ENCODE assay signal across 20 cellular contexts in genomic region chr3:23864954-23865353, GRCh38. TPM values are rescaled to one million over a fixed set of nuclear protein-coding genes. Genes with fewer than 3 reads are reported as not detected.
DNase-seq lines count a peak whose midpoint lies in the region; ATAC-seq and TF ChIP-seq lines count a peak whose summit lies in the region.
"Had no signal": no experiment of that assay in that cellular context is flagged by ENCODE, and none has a peak within 500 bp of the region (broad histone marks: within the 10 kb centered on the region; RNA-seq: fewer than 3 reads in every experiment).

No MANE protein-coding gene starts in this region.

- H3K9ac ChIP-seq in endodermal cell (ENCODE audit: extremely low read depth, low read length, poor library complexity, severe bottlenecking) (no peak overlapping the region), mesenchymal stem cell (ENCODE audit: low read length) (no peak overlapping the region)

- H3K27me3 ChIP-seq in endodermal cell (ENCODE audit: control insufficient read depth, insufficient read depth, low read length, poor library complexity, severe bottlenecking) (no peaks in the 10 kb centered on the region), mesenchymal stem cell (ENCODE audit: control insufficient read depth in 1 of 2, insufficient read depth in 1 of 2, low read length in 2 of 2) (no peaks in the 10 kb centered on the region), osteoblast (ENCODE audit: insufficient read depth, low read length) (no peaks in the 10 kb centered on the region)
- H3K27me3 ChIP-seq: suprapubic skin had no signal

- no peak overlapping the region for H2AK5ac ChIP-seq in mesenchymal stem cell (ENCODE audit: low read length, severe bottlenecking)

- H3K79me2 ChIP-seq in osteoblast (ENCODE audit: insufficient read depth, low read length) = peaks cover 49% of the 10 kb centered on the region

- peaks cover 12% of the 10 kb centered on the region for H3K36me3 ChIP-seq in endodermal cell (ENCODE audit: control insufficient read depth, insufficient read depth, low read length)
- H3K36me3 ChIP-seq in mesenchymal stem cell (ENCODE audit: control insufficient read depth in 1 of 2, insufficient read depth in 2 of 2, low read depth in 1 of 2, low read length in 2 of 2) = peaks cover 11% of the 10 kb centered on the region in 2 experiments
- H3K36me3 ChIP-seq in osteoblast (ENCODE audit: insufficient read depth, low read length) = no peaks in the 10 kb centered on the region

- CTCF ChIA-PET in WTC11 (lab: Charles Lee) = interaction anchor here (3.0 kb wide), 1 partner anchor 30 kb away, joined by 17 read pairs; no protein-coding TSS in a partner anchor

- peak overlapping the region in 1 of 2 experiments; percentile 23 for H3K23ac ChIP-seq in mesenchymal stem cell (ENCODE audit: low read length in 2 of 2)

- H3K4ac ChIP-seq in mesenchymal stem cell (ENCODE audit: low read depth in 1 of 2, low read length in 2 of 2) = peak overlapping the region in 1 of 2 experiments; percentile 0

- no peak overlapping the region for H2BK5ac ChIP-seq in mesenchymal stem cell (ENCODE audit: low read depth, low read length, poor library complexity, severe bottlenecking)

- no peak for ATAC-seq in WTC11
- ATAC-seq in GM19351 (IDR thresholded peaks at IDR 0.05; ENCODE audit: unreplicated experiment) = no peak
- ATAC-seq: activated CD4-positive, alpha-beta T cell treated with anti-CD3 and anti-CD28 coated beads for 36 hours; activated CD8-positive, alpha-beta memory T cell treated with anti-CD3 and anti-CD28 coated beads, Interleukin-2, amount 10 ng/mL, durations not matched to agents 7 days and 5 days had no signal

- H3K4me1 Mint-ChIP-seq in WTC11 (peaks cover 46% of the 10 kb centered on the region), endodermal cell (peaks cover 27% of the 10 kb centered on the region)

- H3K4me2 ChIP-seq in mesenchymal stem cell (ENCODE audit: low read length, poor library complexity, severe bottlenecking) (no peak overlapping the region), osteoblast (ENCODE audit: insufficient read depth, low read length) (no peak overlapping the region)

- H3K27me3 Mint-ChIP-seq in WTC11 (ENCODE audit: low read depth) (no peaks in the 10 kb centered on the region), endodermal cell (ENCODE audit: insufficient read depth) (no peaks in the 10 kb centered on the region)
- H3K27me3 Mint-ChIP-seq: activated CD4-positive, alpha-beta T cell treated with anti-CD3 and anti-CD28 coated beads for 36 hours; activated CD8-positive, alpha-beta memory T cell treated with anti-CD3 and anti-CD28 coated beads, Interleukin-2, amount 10 ng/mL, durations not matched to agents 7 days and 5 days had no signal

- peak overlapping the region in 1 of 2 experiments; percentile 63 for H2BK12ac ChIP-seq in mesenchymal stem cell (ENCODE audit: low read length in 2 of 2)

- H3K4me3 ChIP-seq in endodermal cell (ENCODE audit: low read length) (no peak overlapping the region), mesenchymal stem cell (ENCODE audit: insufficient read depth in 1 of 2, low read depth in 1 of 2, low read length in 2 of 2) (no peak overlapping the region), osteoblast (ENCODE audit: insufficient read depth, low read length) (no peak overlapping the region)
- H3K4me3 ChIP-seq: coronary artery, SK-N-MC, suprapubic skin had no signal

- H2AFZ ChIP-seq in mesenchymal stem cell (ENCODE audit: low read depth, low read length) (no peak overlapping the region), osteoblast (ENCODE audit: low read length) (no peak overlapping the region)

- H2BK120ac ChIP-seq in mesenchymal stem cell (ENCODE audit: low read depth, low read length) = no peak overlapping the region

- no peak overlapping the region for H2BK15ac ChIP-seq in mesenchymal stem cell (ENCODE audit: low read depth, poor library complexity, severe bottlenecking)

- no peak for DNase-seq in WTC11 (ENCODE audit: low spot score)
- DNase-seq in endodermal cell = no peak
- DNase-seq in mesenchymal stem cell = no peak
- DNase-seq in osteoblast (ENCODE audit: insufficient read length, low spot score, missing footprints) = no peak
- DNase-seq in globus pallidus (ENCODE audit: low spot score) = no peak
- DNase-seq: activated CD4-positive, alpha-beta T cell treated with anti-CD3 and anti-CD28 coated beads for 36 hours; activated CD8-positive, alpha-beta memory T cell treated with anti-CD3 and anti-CD28 coated beads, Interleukin-2, amount 10 ng/mL, durations not matched to agents 7 days and 5 days; activated gamma-delta T cell treated with Interleukin-2 at 50 U/mL for 16 hours; aorta; Calu3; GDM1; KBM-7; NCI-H1092; NCI-H82; stimulated activated CD4-positive, alpha-beta T cell treated with anti-CD3 and anti-CD28 coated beads, Interleukin-4, amount 100 ng/mL, for 1 hour had no signal

- no peak overlapping the region for H4K91ac ChIP-seq in mesenchymal stem cell (ENCODE audit: low read length)

- H3K9me3 Mint-ChIP-seq in WTC11 (no peaks in the 10 kb centered on the region; the same call in 1 of the 2 replicates), endodermal cell (no peaks in the 10 kb centered on the region)

- H3K4me1 ChIP-seq in endodermal cell (ENCODE audit: control insufficient read depth, insufficient read depth, low read length) (peaks cover 12% of the 10 kb centered on the region), mesenchymal stem cell (ENCODE audit: control insufficient read depth, insufficient read depth, low read depth, low read length) (peaks cover 14% of the 10 kb centered on the region), osteoblast (ENCODE audit: insufficient read depth, low read length) (peaks cover 14% of the 10 kb centered on the region)

- POLR2A ChIA-PET in WTC11 (lab: Charles Lee) = no interaction called here

- peak overlapping the region; percentile 1 for H3K27ac ChIP-seq in endodermal cell (ENCODE audit: low read depth, low read length)
- H3K27ac ChIP-seq in mesenchymal stem cell (ENCODE audit: low read length, poor library complexity, severe bottlenecking) = no peak overlapping the region
- H3K27ac ChIP-seq in temporal lobe (ENCODE audit: low read depth, low read length) = peak overlapping the region; percentile 58
- H3K27ac ChIP-seq in osteoblast (ENCODE audit: low read depth, low read length) = no peak overlapping the region
- H3K27ac ChIP-seq: SK-N-MC, suprapubic skin had no signal

- peak overlapping the region in 1 of 2 experiments; percentile 36 for H3K14ac ChIP-seq in mesenchymal stem cell (ENCODE audit: low read length in 2 of 2)

- H3K18ac ChIP-seq in mesenchymal stem cell (ENCODE audit: low read depth in 1 of 2, low read length in 2 of 2) = peak overlapping the region; percentile 14 to 79

- H3K36me3 Mint-ChIP-seq in WTC11 = peaks cover 6% of the 10 kb centered on the region
- peaks cover 15% of the 10 kb centered on the region for H3K36me3 Mint-ChIP-seq in endodermal cell (ENCODE audit: low read depth)

- H3K4me3 Mint-ChIP-seq in WTC11 (no peak overlapping the region), endodermal cell (no peak overlapping the region)
- H3K4me3 Mint-ChIP-seq: activated CD4-positive, alpha-beta T cell treated with anti-CD3 and anti-CD28 coated beads for 36 hours; activated CD8-positive, alpha-beta memory T cell treated with anti-CD3 and anti-CD28 coated beads, Interleukin-2, amount 10 ng/mL, durations not matched to agents 7 days and 5 days had no signal

- H4K20me1 ChIP-seq in osteoblast (ENCODE audit: insufficient read depth, low read length) = peaks cover 39% of the 10 kb centered on the region

- TF ChIP-seq CTCF in WTC11 (IDR thresholded peaks at IDR 0.05) (no peak), endodermal cell (conservative IDR thresholded peaks at IDR 0.05) (no peak), osteoblast (IDR thresholded peaks at IDR 0.05; ENCODE audit: extremely low read depth, low read depth, low read length) (no peak)

- WGBS in endodermal cell (ENCODE audit: insufficient coverage in 1 of 2, insufficient read length in 1 of 2), 2 experiments = 91 to 97% methylated on average over 1 of the region's 1 CpG
- 69% methylated on average over 1 of the region's 1 CpG for WGBS in mesenchymal stem cell

- H3K27ac Mint-ChIP-seq in WTC11 (peak overlapping the region; percentile 88), endodermal cell (peak overlapping the region; percentile 60)
- H3K27ac Mint-ChIP-seq: activated CD4-positive, alpha-beta T cell treated with anti-CD3 and anti-CD28 coated beads for 36 hours; activated CD8-positive, alpha-beta memory T cell treated with anti-CD3 and anti-CD28 coated beads, Interleukin-2, amount 10 ng/mL, durations not matched to agents 7 days and 5 days had no signal

- H3K9me3 ChIP-seq in endodermal cell (ENCODE audit: control insufficient read depth, low read length) (peaks cover 4% of the 10 kb centered on the region), mesenchymal stem cell (ENCODE audit: control insufficient read depth, low read length) (no peaks in the 10 kb centered on the region), osteoblast (ENCODE audit: low read depth, low read length) (no peaks in the 10 kb centered on the region)
- H3K9me3 ChIP-seq: suprapubic skin had no signal

- no peak overlapping the region for H4K8ac ChIP-seq in mesenchymal stem cell (ENCODE audit: low read length)

- peaks cover 33% of the 10 kb centered on the region for H3K79me1 ChIP-seq in mesenchymal stem cell (replicated peaks; ENCODE audit: low read length, poor library complexity, severe bottlenecking)

TF ChIP-seq in WTC11, 78 proteins besides CTCF, POLR2A, EP300 and RAD21 (continues in another document):
- TF ChIP-seq NFATC4 (CRISPR knock-in tag; IDR thresholded peaks at IDR 0.05) = no peak

RNA-seq across cellular contexts. Expression of gene NKIRAS1, which starts 51.8 kb away (rescaled TPM):
- 6.6 to 7.3 TPM (median 6.8 TPM) in 3 replicates for total RNA-seq in WTC11 (2021)
- total RNA-seq in endodermal cell = 1 to 10 TPM; 6.3 to 6.9 TPM
- polyA plus RNA-seq in endodermal cell (2013, experiment 1 of 2) = 11.6 TPM
- polyA plus RNA-seq in endodermal cell (2013, experiment 2 of 2) = 9.2 TPM
- polyA plus RNA-seq in mesenchymal stem cell (2013, experiment 1 of 2) = 6.8 TPM
- polyA plus RNA-seq in mesenchymal stem cell (2013, experiment 2 of 2) = 7.0 TPM
- 34.2 TPM for total RNA-seq in temporal lobe
- 11.9 and 14.7 TPM in 2 replicates for total RNA-seq in osteoblast

RNA-seq across cellular contexts. Expression of gene RPL15, which starts 52.0 kb away (rescaled TPM):
- total RNA-seq in WTC11 (2021) (2,428 to 2,870 TPM (median 2,865 TPM) in 3 replicates), endodermal cell (1,000 to 10,000 TPM; 2,011 to 2,129 TPM), temporal lobe (1,999 TPM), osteoblast (1,871 and 2,086 TPM in 2 replicates)
- 3,347 TPM for polyA plus RNA-seq in endodermal cell (2013, experiment 1 of 2)
- polyA plus RNA-seq in endodermal cell (2013, experiment 2 of 2) = 3,114 TPM
- 2,527 TPM for polyA plus RNA-seq in mesenchymal stem cell (2013, experiment 1 of 2)
- polyA plus RNA-seq in mesenchymal stem cell (2013, experiment 2 of 2) = 2,464 TPM

RNA-seq across cellular contexts. Expression of gene UBE2E1, which starts 59.2 kb away (rescaled TPM):
- total RNA-seq in WTC11 (2021) = 115 to 124 TPM (median 121 TPM) in 3 replicates
- total RNA-seq in endodermal cell = 100 to 1,000 TPM; 112 to 120 TPM
- 156 TPM for polyA plus RNA-seq in endodermal cell (2013, experiment 1 of 2)
- polyA plus RNA-seq in endodermal cell (2013, experiment 2 of 2) = 143 TPM
- polyA plus RNA-seq in mesenchymal stem cell (2013, experiment 1 of 2) = 181 TPM
- 175 TPM for polyA plus RNA-seq in mesenchymal stem cell (2013, experiment 2 of 2)
- total RNA-seq in temporal lobe = 89.5 TPM
- total RNA-seq in osteoblast = 89.0 and 98.1 TPM in 2 replicates

Comparison
In these comparisons a context has a peak if more than half of its experiments do, and no peak if none do; other contexts are left out.
1. H3K27ac ChIP-seq: peak in endodermal cell (single experiment) and temporal lobe (single experiment); none in mesenchymal stem cell (single experiment) and osteoblast (single experiment).